ENCODE assay signal across 2 cellular contexts in the genomic region with DNA sequence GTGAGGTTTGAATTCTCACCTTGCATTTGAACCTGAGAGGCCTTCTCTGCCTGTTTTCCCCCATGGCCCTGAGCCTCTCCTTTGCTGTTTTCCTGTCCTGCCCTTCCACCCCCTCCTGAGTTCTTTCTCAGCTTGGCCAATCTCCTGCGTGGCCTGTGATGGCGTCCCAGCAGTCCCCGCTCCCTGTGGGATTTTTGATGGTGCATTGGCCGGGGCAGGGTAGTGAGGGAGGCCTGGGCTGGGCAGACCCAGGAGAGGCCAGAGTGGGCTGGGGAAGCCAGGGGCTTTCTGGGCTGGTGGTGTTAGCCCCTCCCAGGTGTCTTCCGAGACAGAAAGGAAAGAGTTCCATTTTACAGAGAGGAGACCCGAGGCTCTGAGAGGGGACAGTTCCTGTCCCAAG.
TF ChIP-seq lines count a peak whose summit lies in the region.

No MANE protein-coding gene starts in this region.

TF ChIP-seq in GM23338, 12 proteins besides CTCF, POLR2A, EP300 and RAD21 (continues in another document):
- TF ChIP-seq CREB1 (CRISPR knock-in tag; IDR thresholded peaks at IDR 0.05; ENCODE audit: low read depth) (no peak), JUNB (IDR thresholded peaks at IDR 0.05; ENCODE audit: unreplicated experiment) (no peak), STAT1 (IDR thresholded peaks at IDR 0.05; ENCODE audit: unreplicated experiment) (no peak), EZH2 (IDR thresholded peaks at IDR 0.05; ENCODE audit: low read depth, unreplicated experiment) (no peak), EZH2phosphoT487 (IDR thresholded peaks at IDR 0.05; ENCODE audit: unreplicated experiment) (no peak), ZNF114 (CRISPR knock-in tag; IDR thresholded peaks at IDR 0.05) (no peak), ZNF331 (CRISPR knock-in tag; IDR thresholded peaks at IDR 0.05; ENCODE audit: low read depth) (no peak), NANOG (IDR thresholded peaks at IDR 0.05; ENCODE audit: borderline replicate concordance) (no peak)
- TF ChIP-seq, protein P1, sequence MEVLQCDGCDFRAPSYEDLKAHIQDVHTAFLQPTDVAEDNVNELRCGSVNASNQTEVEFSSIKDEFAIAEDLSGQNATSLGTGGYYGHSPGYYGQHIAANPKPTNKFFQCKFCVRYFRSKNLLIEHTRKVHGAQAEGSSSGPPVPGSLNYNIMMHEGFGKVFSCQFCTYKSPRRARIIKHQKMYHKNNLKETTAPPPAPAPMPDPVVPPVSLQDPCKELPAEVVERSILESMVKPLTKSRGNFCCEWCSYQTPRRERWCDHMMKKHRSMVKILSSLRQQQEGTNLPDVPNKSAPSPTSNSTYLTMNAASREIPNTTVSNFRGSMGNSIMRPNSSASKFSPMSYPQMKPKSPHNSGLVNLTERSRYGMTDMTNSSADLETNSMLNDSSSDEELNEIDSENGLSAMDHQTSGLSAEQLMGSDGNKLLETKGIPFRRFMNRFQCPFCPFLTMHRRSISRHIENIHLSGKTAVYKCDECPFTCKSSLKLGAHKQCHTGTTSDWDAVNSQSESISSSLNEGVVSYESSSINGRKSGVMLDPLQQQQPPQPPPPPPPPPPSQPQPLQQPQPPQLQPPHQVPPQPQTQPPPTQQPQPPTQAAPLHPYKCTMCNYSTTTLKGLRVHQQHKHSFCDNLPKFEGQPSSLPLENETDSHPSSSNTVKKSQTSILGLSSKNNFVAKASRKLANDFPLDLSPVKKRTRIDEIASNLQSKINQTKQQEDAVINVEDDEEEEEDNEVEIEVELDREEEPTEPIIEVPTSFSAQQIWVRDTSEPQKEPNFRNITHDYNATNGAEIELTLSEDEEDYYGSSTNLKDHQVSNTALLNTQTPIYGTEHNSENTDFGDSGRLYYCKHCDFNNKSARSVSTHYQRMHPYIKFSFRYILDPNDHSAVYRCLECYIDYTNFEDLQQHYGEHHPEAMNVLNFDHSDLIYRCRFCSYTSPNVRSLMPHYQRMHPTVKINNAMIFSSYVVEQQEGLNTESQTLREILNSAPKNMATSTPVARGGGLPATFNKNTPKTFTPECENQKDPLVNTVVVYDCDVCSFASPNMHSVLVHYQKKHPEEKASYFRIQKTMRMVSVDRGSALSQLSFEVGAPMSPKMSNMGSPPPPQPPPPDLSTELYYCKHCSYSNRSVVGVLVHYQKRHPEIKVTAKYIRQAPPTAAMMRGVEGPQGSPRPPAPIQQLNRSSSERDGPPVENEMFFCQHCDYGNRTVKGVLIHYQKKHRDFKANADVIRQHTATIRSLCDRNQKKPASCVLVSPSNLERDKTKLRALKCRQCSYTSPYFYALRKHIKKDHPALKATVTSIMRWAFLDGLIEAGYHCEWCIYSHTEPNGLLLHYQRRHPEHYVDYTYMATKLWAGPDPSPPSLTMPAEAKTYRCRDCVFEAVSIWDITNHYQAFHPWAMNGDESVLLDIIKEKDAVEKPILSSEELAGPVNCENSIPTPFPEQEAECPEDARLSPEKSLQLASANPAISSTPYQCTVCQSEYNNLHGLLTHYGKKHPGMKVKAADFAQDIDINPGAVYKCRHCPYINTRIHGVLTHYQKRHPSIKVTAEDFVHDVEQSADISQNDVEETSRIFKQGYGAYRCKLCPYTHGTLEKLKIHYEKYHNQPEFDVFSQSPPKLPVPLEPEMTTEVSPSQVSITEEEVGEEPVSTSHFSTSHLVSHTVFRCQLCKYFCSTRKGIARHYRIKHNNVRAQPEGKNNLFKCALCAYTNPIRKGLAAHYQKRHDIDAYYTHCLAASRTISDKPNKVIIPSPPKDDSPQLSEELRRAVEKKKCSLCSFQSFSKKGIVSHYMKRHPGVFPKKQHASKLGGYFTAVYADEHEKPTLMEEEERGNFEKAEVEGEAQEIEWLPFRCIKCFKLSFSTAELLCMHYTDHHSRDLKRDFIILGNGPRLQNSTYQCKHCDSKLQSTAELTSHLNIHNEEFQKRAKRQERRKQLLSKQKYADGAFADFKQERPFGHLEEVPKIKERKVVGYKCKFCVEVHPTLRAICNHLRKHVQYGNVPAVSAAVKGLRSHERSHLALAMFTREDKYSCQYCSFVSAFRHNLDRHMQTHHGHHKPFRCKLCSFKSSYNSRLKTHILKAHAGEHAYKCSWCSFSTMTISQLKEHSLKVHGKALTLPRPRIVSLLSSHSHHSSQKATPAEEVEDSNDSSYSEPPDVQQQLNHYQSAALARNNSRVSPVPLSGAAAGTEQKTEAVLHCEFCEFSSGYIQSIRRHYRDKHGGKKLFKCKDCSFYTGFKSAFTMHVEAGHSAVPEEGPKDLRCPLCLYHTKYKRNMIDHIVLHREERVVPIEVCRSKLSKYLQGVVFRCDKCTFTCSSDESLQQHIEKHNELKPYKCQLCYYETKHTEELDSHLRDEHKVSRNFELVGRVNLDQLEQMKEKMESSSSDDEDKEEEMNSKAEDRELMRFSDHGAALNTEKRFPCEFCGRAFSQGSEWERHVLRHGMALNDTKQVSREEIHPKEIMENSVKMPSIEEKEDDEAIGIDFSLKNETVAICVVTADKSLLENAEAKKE (CRISPR knock-in tag; IDR thresholded peaks at IDR 0.05), result no peak
- TF ChIP-seq, protein P2, sequence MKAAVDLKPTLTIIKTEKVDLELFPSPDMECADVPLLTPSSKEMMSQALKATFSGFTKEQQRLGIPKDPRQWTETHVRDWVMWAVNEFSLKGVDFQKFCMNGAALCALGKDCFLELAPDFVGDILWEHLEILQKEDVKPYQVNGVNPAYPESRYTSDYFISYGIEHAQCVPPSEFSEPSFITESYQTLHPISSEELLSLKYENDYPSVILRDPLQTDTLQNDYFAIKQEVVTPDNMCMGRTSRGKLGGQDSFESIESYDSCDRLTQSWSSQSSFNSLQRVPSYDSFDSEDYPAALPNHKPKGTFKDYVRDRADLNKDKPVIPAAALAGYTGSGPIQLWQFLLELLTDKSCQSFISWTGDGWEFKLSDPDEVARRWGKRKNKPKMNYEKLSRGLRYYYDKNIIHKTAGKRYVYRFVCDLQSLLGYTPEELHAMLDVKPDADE (IDR thresholded peaks at IDR 0.05), result no peak

TF ChIP-seq in WTC11, 78 proteins besides CTCF, POLR2A, EP300 and RAD21:
- TF ChIP-seq, protein P3, sequence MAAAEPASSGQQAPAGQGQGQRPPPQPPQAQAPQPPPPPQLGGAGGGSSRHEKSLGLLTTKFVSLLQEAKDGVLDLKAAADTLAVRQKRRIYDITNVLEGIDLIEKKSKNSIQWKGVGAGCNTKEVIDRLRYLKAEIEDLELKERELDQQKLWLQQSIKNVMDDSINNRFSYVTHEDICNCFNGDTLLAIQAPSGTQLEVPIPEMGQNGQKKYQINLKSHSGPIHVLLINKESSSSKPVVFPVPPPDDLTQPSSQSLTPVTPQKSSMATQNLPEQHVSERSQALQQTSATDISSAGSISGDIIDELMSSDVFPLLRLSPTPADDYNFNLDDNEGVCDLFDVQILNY (CRISPR knock-in tag; IDR thresholded peaks at IDR 0.05), result no peak
- TF ChIP-seq, protein P4, sequence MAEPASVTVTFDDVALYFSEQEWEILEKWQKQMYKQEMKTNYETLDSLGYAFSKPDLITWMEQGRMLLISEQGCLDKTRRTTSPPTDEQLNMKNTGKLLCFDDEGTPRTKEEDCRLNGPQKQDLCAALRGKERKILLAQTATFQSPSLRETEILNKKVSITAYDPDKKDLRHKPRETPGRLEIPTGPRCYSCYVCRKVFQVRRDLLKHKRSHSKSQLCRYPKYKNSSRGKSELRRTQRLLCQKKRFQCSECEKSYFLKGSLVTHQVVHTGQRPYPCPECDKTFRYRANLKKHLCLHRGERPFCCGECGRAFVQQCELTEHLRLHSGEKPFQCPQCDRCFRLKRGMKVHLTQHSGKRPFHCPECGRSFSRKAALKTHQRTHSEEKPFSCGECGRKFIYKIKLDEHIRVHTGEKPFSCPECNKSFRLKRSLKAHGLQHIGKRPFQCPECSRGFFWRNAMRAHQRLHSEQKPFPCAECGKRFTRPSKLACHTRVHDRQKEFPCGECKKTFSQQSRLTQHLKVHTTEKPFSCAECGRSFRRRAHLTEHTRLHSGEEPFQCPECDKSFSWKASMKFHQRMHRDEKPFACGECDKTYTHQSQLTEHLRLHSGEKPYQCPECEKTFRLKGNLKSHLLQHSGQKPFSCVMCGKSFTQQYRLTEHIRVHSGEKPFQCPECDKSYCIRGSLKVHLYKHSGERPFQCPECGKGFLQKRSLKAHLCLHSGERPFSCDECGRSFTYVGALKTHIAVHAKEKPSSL (CRISPR knock-in tag; conservative IDR thresholded peaks at IDR 0.05), result no peak
- no peak for TF ChIP-seq SMAD4 (CRISPR knock-in tag; IDR thresholded peaks at IDR 0.05)
- TF ChIP-seq, protein P5, sequence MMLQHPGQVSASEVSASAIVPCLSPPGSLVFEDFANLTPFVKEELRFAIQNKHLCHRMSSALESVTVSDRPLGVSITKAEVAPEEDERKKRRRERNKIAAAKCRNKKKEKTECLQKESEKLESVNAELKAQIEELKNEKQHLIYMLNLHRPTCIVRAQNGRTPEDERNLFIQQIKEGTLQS (CRISPR knock-in tag; conservative IDR thresholded peaks at IDR 0.05), result no peak
- TF ChIP-seq ZNF121 (CRISPR knock-in tag; IDR thresholded peaks at IDR 0.05), result peak; percentile 61; the same call in 1 of the 2 replicates
- no peak for TF ChIP-seq ZNF396 (CRISPR knock-in tag; IDR thresholded peaks at IDR 0.05; ENCODE audit: borderline replicate concordance)
